Comparison of ENCODE assay signal across 12 cellular contexts in the genomic region with DNA sequence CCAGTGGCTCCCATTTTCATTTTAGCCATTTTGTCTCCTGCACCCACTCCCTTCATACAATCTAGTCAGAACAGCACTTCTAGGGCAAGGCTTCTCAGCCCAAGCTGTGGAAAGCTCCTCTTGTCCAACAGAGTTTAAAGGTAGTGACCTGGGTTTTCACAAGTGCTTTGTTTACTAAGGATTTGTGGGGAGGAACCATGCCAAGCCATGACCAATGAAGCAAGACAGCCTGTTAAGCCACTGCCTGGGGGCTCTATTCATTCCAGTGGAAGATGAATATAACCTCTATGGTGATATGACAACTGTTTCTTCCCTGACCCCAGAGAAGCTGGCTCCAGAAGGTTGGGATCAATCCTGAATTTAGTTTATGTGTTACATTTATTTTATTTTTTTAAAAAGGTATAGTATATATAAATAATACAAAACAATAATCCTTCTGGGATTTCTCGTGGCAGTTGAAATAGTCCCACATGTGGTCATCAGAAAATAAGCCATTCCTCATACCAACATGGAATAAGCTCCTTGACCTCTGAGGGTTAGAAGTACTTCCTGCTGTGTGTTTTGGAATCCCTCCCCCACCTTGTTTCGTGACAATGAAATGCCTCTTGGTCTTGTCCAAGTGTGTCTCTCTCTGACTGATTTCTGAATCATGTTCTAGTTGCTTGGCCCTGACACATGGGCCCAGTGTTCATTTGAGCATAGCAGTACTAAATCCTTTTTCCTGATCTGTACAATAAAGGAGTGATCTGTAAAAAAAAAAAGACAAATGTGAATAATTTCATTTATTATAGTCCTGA. TPM values are rescaled to one million over a fixed set of nuclear protein-coding genes. Genes with fewer than 3 reads are reported as not detected.
A peak's percentile ranks its signal among the peaks of the same experiment; 100 is the strongest.
DNase-seq lines count a peak whose midpoint lies in the region; ATAC-seq and TF ChIP-seq lines count a peak whose summit lies in the region.
"Had no signal": no experiment of that assay in that cellular context is flagged by ENCODE, and none has a peak within 500 bp of the region (broad histone marks: within the 10 kb centered on the region; RNA-seq: fewer than 3 reads in every experiment).

No MANE protein-coding gene starts in this region.

- H3K27ac Mint-ChIP-seq in CD4-positive, alpha-beta T cell = no peak overlapping the region
- H3K27ac Mint-ChIP-seq: activated T-cell treated with anti-CD3 and anti-CD28 coated beads, Interleukin-2, amount 50 U/mL, for 24 hours; CD8-positive, alpha-beta T cell had no signal

- POLR2A ChIA-PET in CD4-positive, alpha-beta T cell (lab: Charles Lee) = no interaction called here

- no peak overlapping the region for H3K4me3 ChIP-seq in kidney epithelial cell (ENCODE audit: low read depth, low read length)
- H3K4me3 ChIP-seq: uterus had no signal

- no peaks in the 10 kb centered on the region for H3K36me3 ChIP-seq in kidney epithelial cell (ENCODE audit: control insufficient read depth, insufficient read depth, low read length)
- H3K36me3 ChIP-seq: uterus had no signal

- no peak overlapping the region for H3K4me3 Mint-ChIP-seq in CD4-positive, alpha-beta T cell
- H3K4me3 Mint-ChIP-seq: activated T-cell treated with anti-CD3 and anti-CD28 coated beads, Interleukin-2, amount 50 U/mL, for 24 hours; CD8-positive, alpha-beta T cell had no signal

- intact Hi-C loops in CD4-positive, alpha-beta T cell (cut with DNase I, micrococcal nuclease) = loop anchor here in 1 of 2 experiments (5.0 kb wide), 2 partner anchors 153 to 378 kb away; no protein-coding TSS in a partner anchor

- no peaks in the 10 kb centered on the region for H3K27me3 ChIP-seq in kidney epithelial cell (ENCODE audit: control insufficient read depth, insufficient read depth, low read length)
- H3K27me3 ChIP-seq in CD4-positive, alpha-beta T cell (ENCODE audit: control insufficient read depth, insufficient read depth, low read length) = no peaks in the 10 kb centered on the region
- H3K27me3 ChIP-seq: uterus had no signal

- H3K4me1 Mint-ChIP-seq in CD4-positive, alpha-beta T cell (ENCODE audit: low read depth) = peaks cover 4% of the 10 kb centered on the region

- no peaks in the 10 kb centered on the region for H3K9me3 Mint-ChIP-seq in CD4-positive, alpha-beta T cell
- H3K9me3 Mint-ChIP-seq: activated T-cell treated with anti-CD3 and anti-CD28 coated beads, Interleukin-2, amount 50 U/mL, for 24 hours; CD8-positive, alpha-beta T cell had no signal

- DNase-seq in AG08396 (ENCODE audit: low spot score) (peak; percentile 48), HT1080 (ENCODE audit: low read depth) (peak; percentile 79), astrocyte of the hippocampus (ENCODE audit: low read depth, low spot score) (peak; percentile 79), kidney epithelial cell (ENCODE audit: low read depth) (peak; percentile 92), DMS153 (lab: John Stamatoyannopoulos, UW) (no peak)
- DNase-seq in CD4-positive, alpha-beta T cell = no peak
- DNase-seq in activated CD4-positive, alpha-beta T cell treated with anti-CD3 and anti-CD28 coated beads for 48 hours = no peak
- DNase-seq: activated T-cell treated with anti-CD3 and anti-CD28 coated beads, Interleukin-2, amount 50 U/mL, for 24 hours; CD8-positive, alpha-beta T cell; NCI-H1092; uterus had no signal

- no peaks in the 10 kb centered on the region for H3K9me3 ChIP-seq in CD4-positive, alpha-beta T cell (ENCODE audit: control insufficient read depth, low read length)
- H3K9me3 ChIP-seq: uterus had no signal

- ATAC-seq in GM21447 (IDR thresholded peaks at IDR 0.05; ENCODE audit: unreplicated experiment) = no peak
- ATAC-seq in CD4-positive, alpha-beta T cell (ENCODE audit: poor library complexity) = no peak
- ATAC-seq: CD8-positive, alpha-beta T cell had no signal

- no peaks in the 10 kb centered on the region for H3K27me3 Mint-ChIP-seq in CD4-positive, alpha-beta T cell
- H3K27me3 Mint-ChIP-seq: activated T-cell treated with anti-CD3 and anti-CD28 coated beads, Interleukin-2, amount 50 U/mL, for 24 hours had no signal

- no peak for TF ChIP-seq CTCF in kidney epithelial cell (IDR thresholded peaks at IDR 0.05; ENCODE audit: insufficient read depth, low read length, poor library complexity, severe bottlenecking)
- no peak for TF ChIP-seq CTCF in CD4-positive, alpha-beta T cell (IDR thresholded peaks at IDR 0.05)

- H3K27ac ChIP-seq in CD4-positive, alpha-beta T cell (ENCODE audit: low read depth, low read length) = no peak overlapping the region
- H3K27ac ChIP-seq: uterus had no signal

- CTCF ChIA-PET in CD4-positive, alpha-beta T cell (lab: Charles Lee) = no interaction called here

- H3K36me3 Mint-ChIP-seq in CD4-positive, alpha-beta T cell (ENCODE audit: low read depth) = no peaks in the 10 kb centered on the region

RNA-seq across cellular contexts. Expression of a gene that starts 13.3 kb away (rescaled TPM):
- 46.3 and 47.2 TPM in 2 replicates for total RNA-seq in HT1080 (2014; rRNA removed; shearing (Covaris generic))
- 41.6 and 44.5 TPM in 2 replicates for polyA plus RNA-seq in HT1080 (2015; cell fraction: cytosol; rRNA removed)
- polyA plus RNA-seq in HT1080 (2015; cell fraction: nucleus; rRNA removed) = 59.1 and 76.1 TPM in 2 replicates
- 30.9 and 33.2 TPM in 2 replicates for total RNA-seq in kidney epithelial cell
- total RNA-seq in CD4-positive, alpha-beta T cell = 10 to 100 TPM; 74.2 to 78.0 TPM

RNA-seq across cellular contexts. Expression of a gene that starts 47.9 kb away (rescaled TPM):
- 43.9 and 65.2 TPM in 2 replicates for total RNA-seq in HT1080 (2014; rRNA removed; shearing (Covaris generic))
- 34.5 and 44.0 TPM in 2 replicates for polyA plus RNA-seq in HT1080 (2015; cell fraction: cytosol; rRNA removed)
- 128 and 158 TPM in 2 replicates for polyA plus RNA-seq in HT1080 (2015; cell fraction: nucleus; rRNA removed)
- total RNA-seq in kidney epithelial cell = 49.1 and 62.8 TPM in 2 replicates
- 10 to 100 TPM; 58.5 to 67.6 TPM for total RNA-seq in CD4-positive, alpha-beta T cell

Comparison
In these comparisons a context has a peak if more than half of its experiments do, and no peak if none do; other contexts are left out.
1. DNase-seq: peak in AG08396 (single experiment), HT1080 (single experiment), astrocyte of the hippocampus (single experiment) and kidney epithelial cell (single experiment); none in DMS153 (single experiment), CD4-positive, alpha-beta T cell (0 of 10) and activated CD4-positive, alpha-beta T cell treated with anti-CD3 and anti-CD28 coated beads for 48 hours (single experiment).